ENCODE assay signal across 7 cellular contexts in genomic region chr9:132712753-132713152, GRCh38.
"Had no signal": no experiment of that assay in that cellular context is flagged by ENCODE, and none has a peak within 500 bp of the region (broad histone marks: within the 10 kb centered on the region; RNA-seq: fewer than 3 reads in every experiment).

No MANE protein-coding gene starts in this region.

- H3K4me3 ChIP-seq: GM23248, HAP-1 had no signal

- H3K36me3 ChIP-seq: HAP-1 had no signal

- DNase-seq: GM23248, GOT3, H7, HFFc6, IMR-90 had no signal

- ATAC-seq: HCT116 had no signal

- H3K27ac Mint-ChIP-seq: HFFc6 had no signal

- H3K4me1 ChIP-seq: HAP-1 had no signal

- H3K4me3 Mint-ChIP-seq: HFFc6 had no signal

- H3K9me3 ChIP-seq: HAP-1 had no signal

- H3K27ac ChIP-seq: GM23248 had no signal

- H3K9me3 Mint-ChIP-seq: HFFc6 had no signal
